In the genomic region with DNA sequence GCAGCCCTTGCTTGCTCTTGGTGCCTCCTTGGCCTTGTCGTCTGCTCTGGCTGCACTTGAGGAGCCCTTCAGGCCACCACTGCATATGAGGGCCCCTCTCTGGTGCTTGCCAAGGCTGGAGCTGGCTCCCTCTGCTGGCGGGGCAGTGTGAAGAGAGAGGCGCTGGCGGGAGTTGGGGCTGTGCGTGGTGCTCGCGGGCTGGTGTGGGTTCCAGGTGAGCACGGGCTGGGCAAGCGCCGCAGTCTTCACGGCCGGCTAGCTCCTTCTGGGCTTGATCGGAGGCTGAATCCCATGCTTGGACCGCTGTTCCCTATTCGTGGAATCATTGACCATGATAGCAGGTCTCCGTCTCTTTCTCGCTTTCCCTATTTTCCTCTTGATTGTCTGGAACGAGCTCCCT, we compare ENCODE assay signal across 25 cellular contexts.
"Had no signal": no experiment of that assay in that cellular context is flagged by ENCODE, and none has a peak within 500 bp of the region (broad histone marks: within the 10 kb centered on the region; RNA-seq: fewer than 3 reads in every experiment).

No MANE protein-coding gene starts in this region.

- H3K4me3 ChIP-seq: esophagus muscularis mucosa, heart right ventricle, left ventricle myocardium inferior, lung, mucosa of descending colon, right lobe of liver, thoracic aorta, uterus had no signal

- DNase-seq: activated CD4-positive, alpha-beta memory T cell treated with anti-CD3 and anti-CD28 coated beads for 36 hours; activated CD4-positive, alpha-beta T cell treated with anti-CD3 and anti-CD28 coated beads for 48 hours; activated CD8-positive, alpha-beta memory T cell treated with anti-CD3 and anti-CD28 coated beads, Interleukin-2, amount 50 U/mL, for 4 hours; activated effector memory CD4-positive, alpha-beta T cell treated with anti-CD3 and anti-CD28 coated beads, Interleukin-2, amount 50 U/mL, for 16 hours; activated naive CD4-positive, alpha-beta T cell treated with anti-CD3 and anti-CD28 coated beads, Interleukin-2, amount 50 U/mL, for 16 hours; activated T-cell treated with anti-CD3 and anti-CD28 coated beads, Interleukin-2, amount 50 U/mL, for 1 hour; amniotic stem cell; caudate nucleus; foreskin melanocyte; heart right ventricle; left ventricle myocardium inferior; mesendoderm; mucosa of descending colon; stimulated activated CD4-positive, alpha-beta T cell treated with anti-CD3 and anti-CD28 coated beads, Interleukin-4, amount 100 ng/mL, for 1 hour; stimulated activated naive CD8-positive, alpha-beta T cell treated with anti-CD3 and anti-CD28 coated beads, Interleukin-15, Interleukin-2, amounts not matched to agents 100 U/mL and 50 U/mL, for 24 hours; T-helper 9 cell; trophoblast cell; uterus had no signal

- H3K27me3 ChIP-seq: esophagus muscularis mucosa, heart right ventricle, right lobe of liver, uterus had no signal

- H3K27ac ChIP-seq: esophagus muscularis mucosa, heart right ventricle, left ventricle myocardium inferior, right lobe of liver, thoracic aorta, uterus, VCaP had no signal

- H3K4me1 ChIP-seq: esophagus muscularis mucosa, heart right ventricle, right lobe of liver, uterus had no signal

- ATAC-seq: activated CD4-positive, CD25-positive, alpha-beta regulatory T cell treated with anti-CD3 and anti-CD28 coated beads, Interleukin-2, amount 50 U/mL, for 24 hours; heart right ventricle; mucosa of descending colon; natural killer cell treated with Interleukin-12 subunit alpha and Interleukin-12 subunit beta and Interleukin-15 and Interleukin-18, amount 100 ng/mL, for 72 hours; stimulated activated naive CD8-positive, alpha-beta T cell treated with anti-CD3 and anti-CD28 coated beads, Interleukin-15, Interleukin-2, amounts not matched to agents 100 U/mL and 50 U/mL, for 24 hours had no signal

- H3K9me3 ChIP-seq: esophagus muscularis mucosa, right lobe of liver, thoracic aorta, uterus had no signal

- H3K36me3 ChIP-seq: right lobe of liver, thoracic aorta, uterus had no signal
